In the genomic region with DNA sequence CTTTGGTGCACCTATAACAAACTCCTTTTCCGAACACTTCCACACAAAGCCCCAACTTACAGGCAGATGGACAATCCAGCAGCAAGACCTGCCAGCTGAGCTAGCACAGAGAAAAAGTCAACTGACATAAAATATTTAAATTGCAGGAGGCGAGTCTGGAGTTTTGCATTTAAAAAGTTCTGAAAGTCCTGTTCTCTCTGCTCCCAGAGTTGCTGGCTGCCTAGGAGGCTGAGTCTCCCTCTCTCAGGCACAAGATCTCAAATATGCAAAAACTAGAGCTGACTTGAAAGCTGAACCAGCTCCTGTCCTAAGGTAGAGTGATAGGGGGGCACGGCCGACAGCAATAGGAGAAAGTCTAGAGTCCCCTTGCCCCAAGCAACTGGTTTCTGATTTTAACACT, we compare ENCODE assay signal across 10 cellular contexts. TPM values are rescaled to one million over a fixed set of nuclear protein-coding genes. Genes with fewer than 3 reads are reported as not detected.
A peak's percentile ranks its signal among the peaks of the same experiment; 100 is the strongest.
DNase-seq lines count a peak whose midpoint lies in the region; ATAC-seq and TF ChIP-seq lines count a peak whose summit lies in the region.
"Had no signal": no experiment of that assay in that cellular context is flagged by ENCODE, and none has a peak within 500 bp of the region (broad histone marks: within the 10 kb centered on the region; RNA-seq: fewer than 3 reads in every experiment).

No MANE protein-coding gene starts in this region.

- H3K4me3 Mint-ChIP-seq in endodermal cell: peak overlapping the region; percentile 67
- H3K4me3 Mint-ChIP-seq: activated CD4-positive, alpha-beta memory T cell treated with anti-CD3 and anti-CD28 coated beads, Interleukin-2, amount 10 ng/mL, durations not matched to agents 7 days and 5 days had no signal

- no peaks in the 10 kb centered on the region for H3K9me3 Mint-ChIP-seq in endodermal cell
- H3K9me3 Mint-ChIP-seq: activated CD4-positive, alpha-beta memory T cell treated with anti-CD3 and anti-CD28 coated beads, Interleukin-2, amount 10 ng/mL, durations not matched to agents 7 days and 5 days had no signal

- H3K4me1 ChIP-seq in endodermal cell (ENCODE audit: control insufficient read depth, insufficient read depth, low read length) (peaks cover 8% of the 10 kb centered on the region), mesodermal cell (ENCODE audit: control insufficient read depth, insufficient read depth, low read length, poor library complexity, severe bottlenecking) (peaks cover 31% of the 10 kb centered on the region), tibial artery (peaks cover 0 to 8% (median 3%) of the 10 kb centered on the region in 4 donors)

- no peak overlapping the region for H3K27ac ChIP-seq in endodermal cell (ENCODE audit: low read depth, low read length)
- peak overlapping the region; percentile 78 for H3K27ac ChIP-seq in mesodermal cell (ENCODE audit: low read depth, low read length, severe bottlenecking)
- peak overlapping the region in 1 of 2 donors; percentile 44 for H3K27ac ChIP-seq in tibial artery

- H3K9me3 ChIP-seq in endodermal cell (ENCODE audit: control insufficient read depth, low read length) (no peaks in the 10 kb centered on the region), mesodermal cell (ENCODE audit: control insufficient read depth, low read length) (no peaks in the 10 kb centered on the region), tibial artery (no peaks in the 10 kb centered on the region)

- no peaks in the 10 kb centered on the region for H3K27me3 Mint-ChIP-seq in endodermal cell (ENCODE audit: insufficient read depth)

- DNase-seq in M059J (ENCODE audit: low read depth) (peak; percentile 44), endodermal cell (peak; percentile 69), tibial artery (no peak), RKO (ENCODE audit: low spot score) (no peak)
- no peak for DNase-seq in stimulated activated CD4-positive, alpha-beta T cell treated with anti-CD3 and anti-CD28 coated beads, Interleukin-4, amount 100 ng/mL, for 4 hours
- DNase-seq: activated CD4-positive, alpha-beta memory T cell treated with anti-CD3 and anti-CD28 coated beads, Interleukin-2, amount 10 ng/mL, durations not matched to agents 7 days and 5 days; MV-4-11 had no signal

- H3K27me3 ChIP-seq in endodermal cell (ENCODE audit: control insufficient read depth, insufficient read depth, low read length, poor library complexity, severe bottlenecking) (no peaks in the 10 kb centered on the region), tibial artery (no peaks in the 10 kb centered on the region)

- ATAC-seq in HG03354 (IDR thresholded peaks at IDR 0.05; ENCODE audit: poor library complexity, severe bottlenecking, unreplicated experiment): no peak

- H3K4me3 ChIP-seq in endodermal cell (ENCODE audit: low read length) (peak overlapping the region; percentile 72), mesodermal cell (ENCODE audit: extremely low read depth, insufficient read depth, low read length, poor library complexity, severe bottlenecking) (peak overlapping the region; percentile 72), tibial artery (peak overlapping the region; percentile 47 to 50)

- no peak for TF ChIP-seq CTCF in endodermal cell (conservative IDR thresholded peaks at IDR 0.05)
- TF ChIP-seq CTCF in tibial artery (IDR thresholded peaks at IDR 0.05): no peak

- H3K27ac Mint-ChIP-seq in endodermal cell: peak overlapping the region; percentile 78
- H3K27ac Mint-ChIP-seq: activated CD4-positive, alpha-beta memory T cell treated with anti-CD3 and anti-CD28 coated beads, Interleukin-2, amount 10 ng/mL, durations not matched to agents 7 days and 5 days had no signal

- no peaks in the 10 kb centered on the region for H3K36me3 ChIP-seq in endodermal cell (ENCODE audit: control insufficient read depth, insufficient read depth, low read length)
- H3K36me3 ChIP-seq in mesodermal cell (ENCODE audit: control insufficient read depth, insufficient read depth, low read length): peaks cover 3% of the 10 kb centered on the region
- no peaks in the 10 kb centered on the region for H3K36me3 ChIP-seq in tibial artery

- peaks cover 62% of the 10 kb centered on the region for H3K4me1 Mint-ChIP-seq in endodermal cell

- no peaks in the 10 kb centered on the region for H3K36me3 Mint-ChIP-seq in endodermal cell (ENCODE audit: low read depth)

- H3K9ac ChIP-seq in endodermal cell (ENCODE audit: extremely low read depth, low read length, poor library complexity, severe bottlenecking): no peak overlapping the region

- 8 to 11% methylated on average over 4 of the region's 4 CpGs for WGBS in endodermal cell (ENCODE audit: insufficient coverage in 1 of 2, insufficient read length in 1 of 2), 2 experiments
- 0% methylated on average over 1 to 2 of the region's 4 CpGs for WGBS in mesodermal cell (ENCODE audit: insufficient coverage in 2 of 2), 2 experiments

- intact Hi-C loops in tibial artery (cut with DNase I; ENCODE audit: low total_unique reads): no loop called here

RNA-seq across cellular contexts. Expression of a gene that starts 1.1 kb away (rescaled TPM):
- 26.9 and 33.5 TPM in 2 replicates for total RNA-seq in M059J (2014; rRNA removed; shearing (Covaris generic))
- 10 to 100 TPM; 11.4 to 14.5 TPM for total RNA-seq in endodermal cell
- 25.9 TPM for polyA plus RNA-seq in endodermal cell (2013, experiment 1 of 2)
- 26.5 TPM for polyA plus RNA-seq in endodermal cell (2013, experiment 2 of 2)
- polyA plus RNA-seq in mesodermal cell (2013, experiment 1 of 2): 147 TPM
- 133 TPM for polyA plus RNA-seq in mesodermal cell (2013, experiment 2 of 2)
- total RNA-seq: activated CD4-positive, alpha-beta memory T cell treated with anti-CD3 and anti-CD28 coated beads, Interleukin-2, amount 10 ng/mL, durations not matched to agents 7 days and 5 days; bronchial epithelial cell had no signal

Comparison
In these comparisons a context has a peak if more than half of its experiments do, and no peak if none do; other contexts are left out.
1. DNase-seq: peak in M059J (single experiment) and endodermal cell (single experiment); none in tibial artery (0 of 2), stimulated activated CD4-positive, alpha-beta T cell treated with anti-CD3 and anti-CD28 coated beads, Interleukin-4, amount 100 ng/mL, for 4 hours (0 of 2) and RKO (single experiment).
2. Peak in every context shown above with its lines, with median percentiles within 50 percentile points of each other: H3K4me3 ChIP-seq.